ENCODE assay signal across 19 cellular contexts in the genomic region with DNA sequence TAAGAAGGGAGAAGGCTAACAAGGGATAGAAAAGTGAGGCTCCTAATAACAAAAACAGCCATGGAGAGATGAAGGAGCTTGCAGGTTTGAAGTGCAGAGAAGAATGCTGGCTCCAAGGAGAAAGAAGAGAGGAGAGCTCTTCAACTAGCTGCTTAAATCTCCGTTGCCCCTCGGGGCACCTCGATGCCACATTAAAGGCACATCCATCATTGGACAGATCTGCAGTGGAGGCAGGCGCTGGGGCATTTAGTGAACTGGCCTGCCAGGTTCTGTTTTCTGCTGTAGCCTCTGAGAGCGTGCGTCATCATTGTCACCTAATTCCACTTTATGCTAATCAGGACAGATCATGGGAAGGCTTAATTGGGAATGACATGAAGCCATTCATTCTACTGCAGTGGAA.
DNase-seq lines count a peak whose midpoint lies in the region; TF ChIP-seq lines count a peak whose summit lies in the region.
"Had no signal": no experiment of that assay in that cellular context is flagged by ENCODE, and none has a peak within 500 bp of the region (broad histone marks: within the 10 kb centered on the region; RNA-seq: fewer than 3 reads in every experiment).

No MANE protein-coding gene starts in this region.

- H3K9me2 ChIP-seq in MM.1S (replicated peaks; ENCODE audit: insufficient read depth, low read length), result no peaks in the 10 kb centered on the region

- H3K27me3 Mint-ChIP-seq in progenitor cell of endocrine pancreas, result no peaks in the 10 kb centered on the region
- H3K27me3 Mint-ChIP-seq: B cell; CD4-positive, alpha-beta T cell had no signal

- no peaks in the 10 kb centered on the region for H3K4me1 ChIP-seq in MM.1S (ENCODE audit: low read length)
- H3K4me1 ChIP-seq: A549; BLaER1 treated with 17β-estradiol and CSF1 and Interleukin-3, amounts not matched to agents 10 nM and 100 nM; Caco-2 had no signal

- H4K20me1 ChIP-seq in MM.1S (ENCODE audit: insufficient read depth, low read length), result no peaks in the 10 kb centered on the region
- H4K20me1 ChIP-seq: BLaER1 treated with 17β-estradiol and CSF1 and Interleukin-3, amounts not matched to agents 10 nM and 100 nM had no signal

- no peak overlapping the region for H3K27ac ChIP-seq in MM.1S (ENCODE audit: low read length)
- H3K27ac ChIP-seq in coronary artery, result no peak overlapping the region
- H3K27ac ChIP-seq: 22Rv1; A549; BLaER1 treated with 17β-estradiol and CSF1 and Interleukin-3, amounts not matched to agents 10 nM and 100 nM; C4-2B had no signal

- no peaks in the 10 kb centered on the region for H3K27me3 ChIP-seq in MM.1S (replicated peaks; ENCODE audit: insufficient read depth, low read length)
- H3K27me3 ChIP-seq: BLaER1 treated with 17β-estradiol and CSF1 and Interleukin-3, amounts not matched to agents 10 nM and 100 nM had no signal

- H3K36me3 Mint-ChIP-seq in progenitor cell of endocrine pancreas (ENCODE audit: insufficient read depth), result no peaks in the 10 kb centered on the region
- H3K36me3 Mint-ChIP-seq: CD8-positive, alpha-beta T cell had no signal

- DNase-seq in ELF-1 (ENCODE audit: low read depth, low spot score), result peak; percentile 68
- DNase-seq in islet precursor cell, result peak; percentile 52
- no peak for DNase-seq in progenitor cell of endocrine pancreas (ENCODE audit: low spot score, unreplicated experiment)
- no peak for DNase-seq in MM.1S
- DNase-seq in HuH-7 (ENCODE audit: low spot score), result no peak
- no peak for DNase-seq in coronary artery (ENCODE audit: low spot score)
- DNase-seq: AML-193; Caco-2; Calu3; CD4-positive, alpha-beta T cell; CD8-positive, alpha-beta T cell; DMS79 treated with DMSO at 0.1 percent for 48 hours; GDM1 had no signal

- no peaks in the 10 kb centered on the region for H3K9me3 Mint-ChIP-seq in progenitor cell of endocrine pancreas (ENCODE audit: low read depth)

- peak overlapping the region; percentile 7 for H3K27ac Mint-ChIP-seq in progenitor cell of endocrine pancreas
- H3K27ac Mint-ChIP-seq: B cell; CD4-positive, alpha-beta T cell; CD8-positive, alpha-beta T cell had no signal

- H3K9ac ChIP-seq in MM.1S (ENCODE audit: low read length), result no peak overlapping the region
- H3K9ac ChIP-seq: BLaER1 treated with 17β-estradiol and CSF1 and Interleukin-3, amounts not matched to agents 10 nM and 100 nM had no signal

- H2AFZ ChIP-seq in MM.1S (ENCODE audit: low read length), result no peak overlapping the region

- H3F3A ChIP-seq in MM.1S (ENCODE audit: insufficient read depth, low read length), result no peaks in the 10 kb centered on the region

- no peaks in the 10 kb centered on the region for H3K36me3 ChIP-seq in MM.1S (replicated peaks; ENCODE audit: insufficient read depth, low read length)
- H3K36me3 ChIP-seq: BLaER1 treated with 17β-estradiol and CSF1 and Interleukin-3, amounts not matched to agents 10 nM and 100 nM had no signal

- H3K4me2 ChIP-seq in MM.1S (ENCODE audit: low read depth, low read length), result no peak overlapping the region
- H3K4me2 ChIP-seq: A549; BLaER1 treated with 17β-estradiol and CSF1 and Interleukin-3, amounts not matched to agents 10 nM and 100 nM had no signal

- H3K79me2 ChIP-seq in MM.1S (ENCODE audit: low read length), result no peaks in the 10 kb centered on the region

- H3K4me3 ChIP-seq in MM.1S (ENCODE audit: low read length), result no peak overlapping the region
- no peak overlapping the region for H3K4me3 ChIP-seq in coronary artery
- H3K4me3 ChIP-seq: A549; BLaER1 treated with 17β-estradiol and CSF1 and Interleukin-3, amounts not matched to agents 10 nM and 100 nM; GM12878 had no signal

- no peak for TF ChIP-seq CTCF in progenitor cell of endocrine pancreas (IDR thresholded peaks at IDR 0.05; ENCODE audit: unreplicated experiment)
- TF ChIP-seq CTCF in MM.1S (IDR thresholded peaks at IDR 0.05; ENCODE audit: low read length), result no peak
- no peak for TF ChIP-seq CTCF in coronary artery (IDR thresholded peaks at IDR 0.05)

- no peaks in the 10 kb centered on the region for H3K9me3 ChIP-seq in MM.1S (replicated peaks; ENCODE audit: insufficient read depth, low read length)
- H3K9me3 ChIP-seq: A549; BLaER1 treated with 17β-estradiol and CSF1 and Interleukin-3, amounts not matched to agents 10 nM and 100 nM; Caco-2 had no signal

- H3K4me1 Mint-ChIP-seq in progenitor cell of endocrine pancreas (ENCODE audit: low read depth), result no peaks in the 10 kb centered on the region
- H3K4me1 Mint-ChIP-seq: B cell had no signal

- H3K4me3 Mint-ChIP-seq in progenitor cell of endocrine pancreas (ENCODE audit: low read depth), result no peak overlapping the region
- H3K4me3 Mint-ChIP-seq: B cell; CD4-positive, alpha-beta T cell; CD8-positive, alpha-beta T cell had no signal

Comparison
In these comparisons a context has a peak if more than half of its experiments do, and no peak if none do; other contexts are left out.
1. DNase-seq: peak in ELF-1 (single experiment) and islet precursor cell (single experiment); none in progenitor cell of endocrine pancreas (single experiment), MM.1S (single experiment), HuH-7 (single experiment) and coronary artery (single experiment).